In the genomic region with DNA sequence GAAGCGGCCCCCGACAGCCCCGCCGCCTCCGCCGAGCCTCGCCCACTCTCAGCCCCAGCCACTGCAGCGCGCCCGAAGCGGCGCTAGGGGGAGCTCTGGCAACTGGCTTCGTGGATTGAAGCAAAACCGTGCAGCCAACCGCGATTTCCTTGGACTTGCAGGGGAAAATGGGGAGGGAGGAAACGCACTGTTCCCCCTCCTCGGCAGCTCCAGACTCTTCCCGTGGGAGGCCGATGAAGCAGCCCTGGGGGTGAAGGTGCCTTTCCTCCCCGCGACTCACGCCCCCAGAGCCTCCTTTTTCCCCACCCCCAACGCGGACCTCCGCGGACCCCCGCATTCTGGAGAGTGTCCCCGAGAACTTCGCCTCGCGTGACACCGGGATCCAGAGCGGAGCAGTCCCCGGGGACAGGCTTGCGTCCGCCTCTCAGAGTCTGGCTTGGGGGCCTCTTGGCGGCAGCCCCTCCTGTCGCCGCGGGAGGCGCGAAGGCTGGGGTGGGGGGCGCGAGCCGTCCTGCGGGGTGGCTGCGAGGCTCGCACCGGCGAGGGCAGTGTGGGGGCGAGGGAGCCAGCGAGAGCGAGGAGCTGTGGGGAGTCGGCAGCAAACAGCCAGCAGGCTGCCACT, we compare ENCODE assay signal across 1 cellular context.
TF ChIP-seq lines count a peak whose summit lies in the region.

No MANE protein-coding gene starts in this region.

TF ChIP-seq in HepG2, 621 proteins besides CTCF, POLR2A, EP300 and RAD21 (continued from another document and continues in another):
- no peak for TF ChIP-seq ZNF362 (CRISPR knock-in tag; IDR thresholded peaks at IDR 0.05; ENCODE audit: borderline replicate concordance)
- TF ChIP-seq HMG20B (CRISPR knock-in tag; conservative IDR thresholded peaks at IDR 0.05), result no peak
- TF ChIP-seq NFE2L2 (IDR thresholded peaks at IDR 0.05; ENCODE audit: low read length), result no peak
- TF ChIP-seq THYN1 (CRISPR knock-in tag; IDR thresholded peaks at IDR 0.05; ENCODE audit: borderline replicate concordance, low read depth), result no peak
- peak; percentile 70; the same call in 1 of the 2 replicates for TF ChIP-seq KLF9 (CRISPR knock-in tag; IDR thresholded peaks at IDR 0.05; ENCODE audit: low read depth)
- no peak for TF ChIP-seq ZBTB21 (CRISPR knock-in tag; IDR thresholded peaks at IDR 0.05)
- TF ChIP-seq PRMT3 (CRISPR knock-in tag; IDR thresholded peaks at IDR 0.05; ENCODE audit: borderline replicate concordance, low read depth), result no peak
- no peak for TF ChIP-seq ZKSCAN5 (CRISPR knock-in tag; IDR thresholded peaks at IDR 0.05)
- TF ChIP-seq ZNF441 (CRISPR knock-in tag; IDR thresholded peaks at IDR 0.05; ENCODE audit: borderline replicate concordance), result no peak
- TF ChIP-seq NR2C2 (CRISPR knock-in tag; IDR thresholded peaks at IDR 0.05; ENCODE audit: borderline replicate concordance), result no peak
- TF ChIP-seq ZMYM2 (CRISPR knock-in tag; IDR thresholded peaks at IDR 0.05), result no peak
- no peak for TF ChIP-seq RFX1 (IDR thresholded peaks at IDR 0.05)
- TF ChIP-seq ZNF414 (CRISPR knock-in tag; IDR thresholded peaks at IDR 0.05), result no peak
- 0 out of 2 replicates have a peak, but pooled peaks have one; percentile 22 for TF ChIP-seq ZNF460 (CRISPR knock-in tag; IDR thresholded peaks at IDR 0.05; ENCODE audit: borderline replicate concordance)
- TF ChIP-seq, protein P1, sequence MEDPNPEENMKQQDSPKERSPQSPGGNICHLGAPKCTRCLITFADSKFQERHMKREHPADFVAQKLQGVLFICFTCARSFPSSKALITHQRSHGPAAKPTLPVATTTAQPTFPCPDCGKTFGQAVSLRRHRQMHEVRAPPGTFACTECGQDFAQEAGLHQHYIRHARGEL (CRISPR knock-in tag; IDR thresholded peaks at IDR 0.05), result no peak
- peak; percentile 63; the same call in 1 of the 2 replicates for TF ChIP-seq PPARG (CRISPR knock-in tag; conservative IDR thresholded peaks at IDR 0.05)
- TF ChIP-seq, protein P2, sequence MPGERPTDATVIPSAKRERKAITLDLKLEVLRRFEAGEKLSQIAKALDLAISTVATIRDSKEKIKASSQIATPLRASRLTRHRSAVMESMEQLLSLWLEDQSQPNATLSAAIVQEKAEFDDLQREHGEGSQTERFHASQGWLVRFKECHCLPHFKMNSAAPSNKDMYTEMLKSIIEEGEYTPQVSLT (CRISPR knock-in tag; IDR thresholded peaks at IDR 0.05; ENCODE audit: borderline replicate concordance, low read depth), result no peak
- no peak for TF ChIP-seq ZNF775 (CRISPR knock-in tag; IDR thresholded peaks at IDR 0.05; ENCODE audit: borderline replicate concordance)
- TF ChIP-seq ZNF121 (CRISPR knock-in tag; IDR thresholded peaks at IDR 0.05), result no peak
- no peak for TF ChIP-seq CENPX (CRISPR knock-in tag; IDR thresholded peaks at IDR 0.05)
- no peak for TF ChIP-seq TAF15 (IDR thresholded peaks at IDR 0.05; ENCODE audit: low read depth, low read length, poor library complexity, severe bottlenecking)
- no peak for TF ChIP-seq SMARCE1 (IDR thresholded peaks at IDR 0.05; ENCODE audit: borderline replicate concordance)
- TF ChIP-seq, protein P3, sequence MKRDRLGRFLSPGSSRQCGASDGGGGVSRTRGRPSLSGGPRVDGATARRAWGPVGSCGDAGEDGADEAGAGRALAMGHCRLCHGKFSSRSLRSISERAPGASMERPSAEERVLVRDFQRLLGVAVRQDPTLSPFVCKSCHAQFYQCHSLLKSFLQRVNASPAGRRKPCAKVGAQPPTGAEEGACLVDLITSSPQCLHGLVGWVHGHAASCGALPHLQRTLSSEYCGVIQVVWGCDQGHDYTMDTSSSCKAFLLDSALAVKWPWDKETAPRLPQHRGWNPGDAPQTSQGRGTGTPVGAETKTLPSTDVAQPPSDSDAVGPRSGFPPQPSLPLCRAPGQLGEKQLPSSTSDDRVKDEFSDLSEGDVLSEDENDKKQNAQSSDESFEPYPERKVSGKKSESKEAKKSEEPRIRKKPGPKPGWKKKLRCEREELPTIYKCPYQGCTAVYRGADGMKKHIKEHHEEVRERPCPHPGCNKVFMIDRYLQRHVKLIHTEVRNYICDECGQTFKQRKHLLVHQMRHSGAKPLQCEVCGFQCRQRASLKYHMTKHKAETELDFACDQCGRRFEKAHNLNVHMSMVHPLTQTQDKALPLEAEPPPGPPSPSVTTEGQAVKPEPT (CRISPR knock-in tag; IDR thresholded peaks at IDR 0.05; ENCODE audit: low read depth), result no peak; the same call in 1 of the 2 replicates
- no peak for TF ChIP-seq STAT6 (CRISPR knock-in tag; IDR thresholded peaks at IDR 0.05; ENCODE audit: borderline replicate concordance)
- TF ChIP-seq NPAS2 (CRISPR knock-in tag; IDR thresholded peaks at IDR 0.05; ENCODE audit: borderline replicate concordance), result no peak
- no peak for TF ChIP-seq SMAD1 (CRISPR knock-in tag; IDR thresholded peaks at IDR 0.05; ENCODE audit: borderline replicate concordance, low read depth)
- no peak for TF ChIP-seq ZNF75D (CRISPR knock-in tag; IDR thresholded peaks at IDR 0.05; ENCODE audit: borderline replicate concordance)
- TF ChIP-seq, protein P4, sequence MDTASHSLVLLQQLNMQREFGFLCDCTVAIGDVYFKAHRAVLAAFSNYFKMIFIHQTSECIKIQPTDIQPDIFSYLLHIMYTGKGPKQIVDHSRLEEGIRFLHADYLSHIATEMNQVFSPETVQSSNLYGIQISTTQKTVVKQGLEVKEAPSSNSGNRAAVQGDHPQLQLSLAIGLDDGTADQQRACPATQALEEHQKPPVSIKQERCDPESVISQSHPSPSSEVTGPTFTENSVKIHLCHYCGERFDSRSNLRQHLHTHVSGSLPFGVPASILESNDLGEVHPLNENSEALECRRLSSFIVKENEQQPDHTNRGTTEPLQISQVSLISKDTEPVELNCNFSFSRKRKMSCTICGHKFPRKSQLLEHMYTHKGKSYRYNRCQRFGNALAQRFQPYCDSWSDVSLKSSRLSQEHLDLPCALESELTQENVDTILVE (CRISPR knock-in tag; IDR thresholded peaks at IDR 0.05), result 0 out of 2 replicates have a peak, but pooled peaks have one; percentile 33
- no peak for TF ChIP-seq SOX6 (IDR thresholded peaks at IDR 0.05)
- TF ChIP-seq SOX6 (CRISPR knock-in tag; IDR thresholded peaks at IDR 0.05), result peak; percentile 52
- TF ChIP-seq ZNF598 (CRISPR knock-in tag; IDR thresholded peaks at IDR 0.05; ENCODE audit: borderline replicate concordance), result no peak
- no peak for TF ChIP-seq MAFK (conservative IDR thresholded peaks at IDR 0.05 in 1 of 2, IDR thresholded peaks at IDR 0.05 in 1 of 2; ENCODE audit: low read length in 2 of 2)
- no peak for TF ChIP-seq GRHL1 (CRISPR knock-in tag; conservative IDR thresholded peaks at IDR 0.05)
- no peak for TF ChIP-seq ZNF264 (CRISPR knock-in tag; IDR thresholded peaks at IDR 0.05)
- no peak for TF ChIP-seq ZNF556 (CRISPR knock-in tag; IDR thresholded peaks at IDR 0.05; ENCODE audit: borderline replicate concordance)
- no peak for TF ChIP-seq REL (CRISPR knock-in tag; conservative IDR thresholded peaks at IDR 0.05)
- no peak for TF ChIP-seq ZNF496 (CRISPR knock-in tag; IDR thresholded peaks at IDR 0.05; ENCODE audit: insufficient replicate concordance)
- TF ChIP-seq FOXJ3 (CRISPR knock-in tag; IDR thresholded peaks at IDR 0.05; ENCODE audit: borderline replicate concordance), result no peak
- TF ChIP-seq AGO2 (optimal IDR thresholded peaks at IDR 0.05; ENCODE audit: low read depth, low read length), result no peak
- TF ChIP-seq, protein P5, sequence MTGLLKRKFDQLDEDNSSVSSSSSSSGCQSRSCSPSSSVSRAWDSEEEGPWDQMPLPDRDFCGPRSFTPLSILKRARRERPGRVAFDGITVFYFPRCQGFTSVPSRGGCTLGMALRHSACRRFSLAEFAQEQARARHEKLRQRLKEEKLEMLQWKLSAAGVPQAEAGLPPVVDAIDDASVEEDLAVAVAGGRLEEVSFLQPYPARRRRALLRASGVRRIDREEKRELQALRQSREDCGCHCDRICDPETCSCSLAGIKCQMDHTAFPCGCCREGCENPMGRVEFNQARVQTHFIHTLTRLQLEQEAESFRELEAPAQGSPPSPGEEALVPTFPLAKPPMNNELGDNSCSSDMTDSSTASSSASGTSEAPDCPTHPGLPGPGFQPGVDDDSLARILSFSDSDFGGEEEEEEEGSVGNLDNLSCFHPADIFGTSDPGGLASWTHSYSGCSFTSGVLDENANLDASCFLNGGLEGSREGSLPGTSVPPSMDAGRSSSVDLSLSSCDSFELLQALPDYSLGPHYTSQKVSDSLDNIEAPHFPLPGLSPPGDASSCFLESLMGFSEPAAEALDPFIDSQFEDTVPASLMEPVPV (CRISPR knock-in tag; IDR thresholded peaks at IDR 0.05), result no peak
- no peak for TF ChIP-seq PRDM15 (CRISPR knock-in tag; IDR thresholded peaks at IDR 0.05)
- TF ChIP-seq ZNF572 (CRISPR knock-in tag; IDR thresholded peaks at IDR 0.05), result no peak; the same call in 1 of the 2 replicates
- TF ChIP-seq TOPORS (CRISPR knock-in tag; IDR thresholded peaks at IDR 0.05), result no peak
- no peak for TF ChIP-seq HNRNPUL1 (IDR thresholded peaks at IDR 0.05; ENCODE audit: low read depth, low read length)
- TF ChIP-seq NFIC (IDR thresholded peaks at IDR 0.05; ENCODE audit: low read length), result no peak
- no peak for TF ChIP-seq ADNP (CRISPR knock-in tag; IDR thresholded peaks at IDR 0.05)
- no peak for TF ChIP-seq PAWR (CRISPR knock-in tag; IDR thresholded peaks at IDR 0.05; ENCODE audit: borderline replicate concordance)
- no peak for TF ChIP-seq ZBTB42 (CRISPR knock-in tag; IDR thresholded peaks at IDR 0.05)
- TF ChIP-seq POGZ (CRISPR knock-in tag; IDR thresholded peaks at IDR 0.05), result peak; percentile 26; the same call in 1 of the 2 replicates
